Comparison of ENCODE assay signal across 1 cellular context in genomic region chr6:28351493-28351925, GRCh38.
TF ChIP-seq lines count a peak whose summit lies in the region.

No MANE protein-coding gene starts in this region.

TF ChIP-seq in A549, 52 proteins besides CTCF, POLR2A, EP300 and RAD21 (continued from another document):
- TF ChIP-seq, protein P1, sequence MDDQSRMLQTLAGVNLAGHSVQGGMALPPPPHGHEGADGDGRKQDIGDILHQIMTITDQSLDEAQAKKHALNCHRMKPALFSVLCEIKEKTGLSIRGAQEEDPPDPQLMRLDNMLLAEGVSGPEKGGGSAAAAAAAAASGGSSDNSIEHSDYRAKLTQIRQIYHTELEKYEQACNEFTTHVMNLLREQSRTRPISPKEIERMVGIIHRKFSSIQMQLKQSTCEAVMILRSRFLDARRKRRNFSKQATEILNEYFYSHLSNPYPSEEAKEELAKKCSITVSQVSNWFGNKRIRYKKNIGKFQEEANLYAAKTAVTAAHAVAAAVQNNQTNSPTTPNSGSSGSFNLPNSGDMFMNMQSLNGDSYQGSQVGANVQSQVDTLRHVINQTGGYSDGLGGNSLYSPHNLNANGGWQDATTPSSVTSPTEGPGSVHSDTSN (IDR thresholded peaks at IDR 0.05), result no peak
- TF ChIP-seq RNF2 (IDR thresholded peaks at IDR 0.05; ENCODE audit: borderline replicate concordance, low read depth), result no peak
- no peak for TF ChIP-seq TFCP2L1 (CRISPR knock-in tag; IDR thresholded peaks at IDR 0.05)
- TF ChIP-seq GATA3 (IDR thresholded peaks at IDR 0.05; ENCODE audit: borderline replicate concordance), result no peak
- TF ChIP-seq POLR2AphosphoS2 (conservative IDR thresholded peaks at IDR 0.05; ENCODE audit: low read length), result no peak
- TF ChIP-seq KDM1A (IDR thresholded peaks at IDR 0.05; ENCODE audit: low read depth), result no peak
- TF ChIP-seq HES2 (IDR thresholded peaks at IDR 0.05), result no peak
- TF ChIP-seq CHD2 (IDR thresholded peaks at IDR 0.05; ENCODE audit: low read length, partially characterized antibody), result no peak
- TF ChIP-seq CBX8 (IDR thresholded peaks at IDR 0.05), result no peak
- no peak for TF ChIP-seq MAX (IDR thresholded peaks at IDR 0.05)
- no peak for TF ChIP-seq EHF (CRISPR knock-in tag; IDR thresholded peaks at IDR 0.05)
- no peak for TF ChIP-seq NPAS2 (CRISPR knock-in tag; IDR thresholded peaks at IDR 0.05; ENCODE audit: borderline replicate concordance)
- TF ChIP-seq FOXS1 (CRISPR knock-in tag; IDR thresholded peaks at IDR 0.05), result no peak
- no peak for TF ChIP-seq HDAC2 (IDR thresholded peaks at IDR 0.05)
- TF ChIP-seq ZNF302 (CRISPR knock-in tag; IDR thresholded peaks at IDR 0.05), result no peak
- no peak for TF ChIP-seq EHMT2 (IDR thresholded peaks at IDR 0.05; ENCODE audit: low read depth)
